15 cellular contexts compared by ENCODE assay signal in genomic region chr4:93184093-93184492, GRCh38.
DNase-seq lines count a peak whose midpoint lies in the region; ATAC-seq, FAIRE-seq and TF ChIP-seq lines count a peak whose summit lies in the region.
"Had no signal": no experiment of that assay in that cellular context is flagged by ENCODE, and none has a peak within 500 bp of the region (broad histone marks: within the 10 kb centered on the region; RNA-seq: fewer than 3 reads in every experiment).

No MANE protein-coding gene starts in this region.

- FAIRE-seq in kidney (lab: Jason Lieb, UNC) = no peak
- FAIRE-seq: HepG2 had no signal

- intact Hi-C loops in kidney (cut with DNase I) = no loop called here

- peak; percentile 71 for DNase-seq in COR-L47 (lab: John Stamatoyannopoulos, UW)
- DNase-seq in NCI-H1436 (lab: John Stamatoyannopoulos, UW) = peak; percentile 68
- peak; percentile 92 for DNase-seq in NCI-H748 (lab: John Stamatoyannopoulos, UW; ENCODE audit: unreplicated experiment)
- peak; percentile 63 for DNase-seq in left kidney (ENCODE audit: low read depth, low spot score)
- no peak for DNase-seq in kidney
- no peak for DNase-seq in NCI-H1930 (lab: John Stamatoyannopoulos, UW)
- DNase-seq: activated CD4-positive, alpha-beta T cell treated with anti-CD3 and anti-CD28 coated beads for 48 hours; activated naive CD8-positive, alpha-beta T cell treated with anti-CD3 and anti-CD28 coated beads, Interleukin-2, amount 50 U/mL, for 24 hours; activated T-cell treated with anti-CD3 and anti-CD28 coated beads, Interleukin-2, amount 50 U/mL, for 24 hours; cortex of kidney; nucleus accumbens had no signal

- H3K4me3 ChIP-seq in kidney (ENCODE audit: low read length in 2 of 2) = no peak overlapping the region
- H3K4me3 ChIP-seq: thoracic aorta had no signal

- TF ChIP-seq CTCF in kidney (IDR thresholded peaks at IDR 0.05; ENCODE audit: borderline replicate concordance, extremely low read depth, insufficient read depth) = no peak

- H3K4me1 ChIP-seq in kidney (ENCODE audit: control insufficient read depth in 1 of 2, insufficient read depth in 1 of 2, low read depth in 1 of 2, low read length in 2 of 2) = no peaks in the 10 kb centered on the region

- ATAC-seq in GM18520 (IDR thresholded peaks at IDR 0.05; ENCODE audit: unreplicated experiment) (no peak), GM21529 (IDR thresholded peaks at IDR 0.05; ENCODE audit: unreplicated experiment) (no peak)
- ATAC-seq: activated naive CD8-positive, alpha-beta T cell treated with anti-CD3 and anti-CD28 coated beads, Interleukin-2, amount 50 U/mL, for 24 hours; HepG2 had no signal

- no peak overlapping the region for H3K9ac ChIP-seq in kidney (ENCODE audit: low read length in 2 of 2)

- H3K27ac ChIP-seq in kidney (ENCODE audit: low read depth in 2 of 2, low read length in 2 of 2) = no peak overlapping the region
- H3K27ac ChIP-seq: thoracic aorta had no signal

- no peaks in the 10 kb centered on the region for H3K9me3 ChIP-seq in kidney (ENCODE audit: control insufficient read depth in 1 of 2, low read length in 2 of 2)
- H3K9me3 ChIP-seq: thoracic aorta had no signal

- H3K36me3 ChIP-seq in kidney (ENCODE audit: control insufficient read depth in 1 of 2, insufficient read depth in 2 of 2, low read length in 2 of 2) = no peaks in the 10 kb centered on the region
- H3K36me3 ChIP-seq: thoracic aorta had no signal

Comparison
In these comparisons a context has a peak if more than half of its experiments do, and no peak if none do; other contexts are left out.
1. DNase-seq: peak in COR-L47 (single experiment), NCI-H1436 (single experiment), NCI-H748 (single experiment) and left kidney (single experiment); none in kidney (single experiment) and NCI-H1930 (0 of 2).